28 cellular contexts compared by ENCODE assay signal in the genomic region with DNA sequence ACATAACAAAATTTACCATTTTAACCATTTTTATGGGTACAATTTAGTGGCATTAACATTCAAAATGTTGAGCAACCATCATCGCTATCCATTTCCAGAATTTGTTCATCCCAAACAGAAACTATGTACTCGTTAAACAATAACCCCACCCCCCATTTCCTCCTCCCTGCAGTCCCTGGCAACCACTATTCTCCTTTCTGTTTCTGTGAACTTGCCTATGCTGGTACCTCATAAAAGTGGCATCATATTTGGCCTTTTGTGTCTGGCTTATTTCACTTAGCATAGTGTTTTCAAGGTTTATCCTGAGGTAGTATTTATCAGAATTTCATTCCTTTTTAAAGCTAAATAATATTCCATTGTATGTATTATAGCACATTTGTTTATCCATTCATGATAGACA. TPM values are rescaled to one million over a fixed set of nuclear protein-coding genes. Genes with fewer than 3 reads are reported as not detected.
"Had no signal": no experiment of that assay in that cellular context is flagged by ENCODE, and none has a peak within 500 bp of the region (broad histone marks: within the 10 kb centered on the region; RNA-seq: fewer than 3 reads in every experiment).

No MANE protein-coding gene starts in this region.

- H3K9me3 ChIP-seq: colonic mucosa, esophagus squamous epithelium, gastrocnemius medialis, heart right ventricle, left ventricle myocardium inferior, lower lobe of right lung had no signal

- H3K4me3 ChIP-seq: colonic mucosa, esophagus squamous epithelium, gastrocnemius medialis, heart right ventricle, left ventricle myocardium inferior, lower lobe of right lung had no signal

- ATAC-seq: effector memory CD8-positive, alpha-beta T cell; esophagus mucosa; gastrocnemius medialis; heart right ventricle; left cardiac atrium; lower lobe of right lung; naive thymus-derived CD4-positive, alpha-beta T cell had no signal

- DNase-seq: colonic mucosa; cortex of kidney; effector CD8-positive, alpha-beta T cell; effector memory CD8-positive, alpha-beta T cell; endodermal cell; erythroblast; esophagus squamous epithelium; foreskin fibroblast; foreskin melanocyte; gastrocnemius medialis; glutamatergic neuron; head of caudate nucleus; heart right ventricle; hippocampal formation; left cardiac atrium; left ventricle myocardium inferior; lower lobe of right lung; mammary epithelial cell; mesendoderm; midbrain; naive thymus-derived CD4-positive, alpha-beta T cell had no signal

- H3K27me3 ChIP-seq: colonic mucosa, esophagus squamous epithelium, gastrocnemius medialis, heart right ventricle had no signal

- H3K36me3 ChIP-seq: colonic mucosa, gastrocnemius medialis, lower lobe of right lung had no signal

- H3K27ac ChIP-seq: colonic mucosa, epithelial cell of prostate, esophagus squamous epithelium, gastrocnemius medialis, heart right ventricle, left ventricle myocardium inferior, lower lobe of right lung had no signal

- FAIRE-seq: endometrium, islet of Langerhans, keratinocyte had no signal

- H3K4me1 ChIP-seq: colonic mucosa, esophagus squamous epithelium, gastrocnemius medialis, left ventricle myocardium inferior had no signal

RNA-seq across cellular contexts. Expression of a gene that starts 32.4 kb away (rescaled TPM):
- total RNA-seq: dermis microvascular lymphatic vessel endothelial cell, glomerular endothelial cell, mammary epithelial cell had no signal
- polyA plus RNA-seq: keratinocyte; mammary epithelial cell; naive thymus-derived CD4-positive, alpha-beta T cell had no signal
